ENCODE assay signal across 16 cellular contexts in the genomic region with DNA sequence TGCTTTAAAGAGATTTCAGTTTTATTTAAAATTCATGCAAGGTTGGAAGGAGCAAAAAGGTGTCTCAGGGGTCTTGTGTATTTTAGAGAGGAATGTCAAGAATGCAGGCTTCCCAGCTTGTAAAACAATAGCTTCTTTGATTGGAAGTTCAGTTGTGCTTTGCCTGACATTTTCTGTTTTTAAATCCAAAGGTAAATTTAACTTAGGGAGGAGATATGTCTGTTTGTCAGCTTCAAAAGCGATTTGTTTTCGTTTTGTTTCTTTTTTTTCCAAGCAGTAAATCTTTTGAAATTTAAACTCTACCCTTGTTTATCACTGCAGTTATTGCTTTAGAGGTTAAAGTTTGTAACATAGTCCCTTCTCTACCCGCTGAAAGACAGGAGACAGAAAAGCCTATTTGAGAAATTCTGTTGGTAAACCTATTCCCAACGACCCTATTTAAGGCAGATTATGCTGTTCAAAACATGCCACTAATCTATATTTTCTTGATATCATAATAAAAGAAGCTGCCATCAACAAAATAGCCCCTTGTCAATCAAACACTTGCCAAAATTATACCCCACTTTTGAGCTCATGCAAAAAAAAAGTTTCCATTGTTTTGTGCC.
DNase-seq lines count a peak whose midpoint lies in the region; ATAC-seq, FAIRE-seq and TF ChIP-seq lines count a peak whose summit lies in the region.
"Had no signal": no experiment of that assay in that cellular context is flagged by ENCODE, and none has a peak within 500 bp of the region (broad histone marks: within the 10 kb centered on the region; RNA-seq: fewer than 3 reads in every experiment).

No MANE protein-coding gene starts in this region.

- H3K9ac ChIP-seq in HUES64 (ENCODE audit: low read depth, low read length) (peak overlapping the region; percentile 59), HepG2 (ENCODE audit: insufficient read depth, low read depth, low read length) (peak overlapping the region; percentile 74), kidney (ENCODE audit: low read length in 2 of 2) (no peak overlapping the region)

- H3K9me3 ChIP-seq in HUES64 (ENCODE audit: insufficient read depth, low read depth, low read length): no peaks in the 10 kb centered on the region
- H3K9me3 ChIP-seq in HepG2 (ENCODE audit: low read length): no peaks in the 10 kb centered on the region
- H3K9me3 ChIP-seq in kidney (ENCODE audit: control insufficient read depth in 1 of 2, low read length in 2 of 2): no peaks in the 10 kb centered on the region
- H3K9me3 ChIP-seq in small intestine (ENCODE audit: control insufficient read depth, low read depth): no peaks in the 10 kb centered on the region
- H3K9me3 ChIP-seq: HAP-1, spleen had no signal

- peak; percentile 73 for FAIRE-seq in HepG2 (lab: Jason Lieb, UNC)
- no peak for FAIRE-seq in kidney (lab: Jason Lieb, UNC)
- no peak for FAIRE-seq in small intestine (lab: Jason Lieb, UNC)
- FAIRE-seq: K562 had no signal

- POLR2A ChIA-PET in HepG2 (lab: Yijun Ruan, JAX): interaction anchor here (0.6 to 1.9 kb wide), 16 partner anchors 9 to 1348 kb away, joined by 3 to 26 read pairs (median 5); partner anchors contain the start of gene IRS1

- TF ChIP-seq RAD21 in HepG2 (CRISPR knock-in tag; IDR thresholded peaks at IDR 0.05): 0 out of 2 replicates have a peak, but pooled peaks have one; percentile 9

- H4K20me1 ChIP-seq in HepG2 (ENCODE audit: insufficient read depth, low read length): no peaks in the 10 kb centered on the region

- no peaks in the 10 kb centered on the region for H3K79me2 ChIP-seq in HepG2 (ENCODE audit: insufficient read depth, low read length)

- peak; percentile 20 for DNase-seq in astrocyte of the hippocampus (ENCODE audit: low read depth, low spot score)
- peak; percentile 99 for DNase-seq in HepG2 (ENCODE audit: low spot score)
- no peak for DNase-seq in kidney
- DNase-seq in small intestine: no peak
- no peak for DNase-seq in central memory CD4-positive, alpha-beta T cell
- DNase-seq in lower leg skin (ENCODE audit: low spot score in 2 of 2): no peak
- DNase-seq: anterior cingulate cortex, DND-41, NCI-H1105 treated with DMSO at 0.1 percent for 48 hours, NCI-H2171 treated with DMSO at 0.1 percent for 48 hours, spleen had no signal

- H3K4me3 ChIP-seq in HUES64 (ENCODE audit: low read length): peak overlapping the region; percentile 32
- H3K4me3 ChIP-seq in HepG2 (replicated peaks in 1 of 3; ENCODE audit: insufficient read depth in 1 of 3, low read depth in 2 of 3, low read length in 3 of 3): peak overlapping the region in 2 of 3 experiments; percentile 3 to 14; a peak in 1 of 6 replicates
- no peak overlapping the region for H3K4me3 ChIP-seq in kidney (ENCODE audit: low read length in 2 of 2)
- no peak overlapping the region for H3K4me3 ChIP-seq in small intestine (ENCODE audit: low read depth in 1 of 2, low read length in 2 of 2)
- no peak overlapping the region for H3K4me3 ChIP-seq in lower leg skin (ENCODE audit: low read depth, poor library complexity, severe bottlenecking)
- H3K4me3 ChIP-seq: HAP-1, K562, spleen had no signal

- H3K4me1 ChIP-seq in HUES64 (ENCODE audit: insufficient read depth, low read length) (peaks cover 48% of the 10 kb centered on the region), HepG2 (ENCODE audit: insufficient read depth, low read length) (peaks cover 72% of the 10 kb centered on the region), kidney (ENCODE audit: control insufficient read depth in 1 of 2, insufficient read depth in 1 of 2, low read depth in 1 of 2, low read length in 2 of 2) (peaks cover 0 to 3% of the 10 kb centered on the region in 2 donors), small intestine (ENCODE audit: control insufficient read depth in 2 of 2, insufficient read depth in 1 of 2, low read depth in 1 of 2, low read length in 1 of 2) (no peaks in the 10 kb centered on the region)
- H3K4me1 ChIP-seq: spleen had no signal

- H3K27ac ChIP-seq in HUES64 (ENCODE audit: low read depth, low read length) (peak overlapping the region; percentile 92), HepG2 (ENCODE audit: extremely low read length, insufficient read depth, low read length) (peak overlapping the region; percentile 97), kidney (ENCODE audit: low read depth in 2 of 2, low read length in 2 of 2) (no peak overlapping the region), small intestine (ENCODE audit: low read depth in 1 of 2, low read length in 1 of 2) (no peak overlapping the region)
- H3K27ac ChIP-seq: C4-2B, spleen had no signal

- H2AFZ ChIP-seq in HepG2 (ENCODE audit: low read length): no peak overlapping the region

- CTCF ChIA-PET in HepG2 (lab: Yijun Ruan, JAX; ENCODE audit: low intra/inter-chr PET ratio, low total read pairs): no interaction called here

- H3K36me3 ChIP-seq in HUES64 (ENCODE audit: insufficient read depth, low read length): no peaks in the 10 kb centered on the region
- H3K36me3 ChIP-seq in HepG2 (replicated peaks in 1 of 2; ENCODE audit: control insufficient read depth in 1 of 2, insufficient read depth in 2 of 2, low read length in 2 of 2): no peaks in the 10 kb centered on the region
- H3K36me3 ChIP-seq in kidney (ENCODE audit: control insufficient read depth in 1 of 2, insufficient read depth in 2 of 2, low read length in 2 of 2): no peaks in the 10 kb centered on the region
- H3K36me3 ChIP-seq in small intestine (ENCODE audit: control insufficient read depth in 2 of 2, insufficient read depth in 2 of 2, low read length in 2 of 2): no peaks in the 10 kb centered on the region
- H3K36me3 ChIP-seq: HAP-1, spleen had no signal

- H3K4me2 ChIP-seq in HepG2 (ENCODE audit: low read depth, low read length): peak overlapping the region; percentile 57

- peak; percentile 97 for ATAC-seq in HepG2
- ATAC-seq: activated T-helper 17 cell treated with anti-CD3 and anti-CD28 coated beads, Interleukin-2, amount 50 U/mL, for 72 hours; K562 had no signal

- intact Hi-C loops in HepG2 (cut with micrococcal nuclease; ENCODE audit: unreplicated experiment): loop anchor here (1.0 to 5.0 kb wide), 5 partner anchors 8 to 641 kb away; no protein-coding TSS in a partner anchor
- intact Hi-C loops in kidney (cut with DNase I): no loop called here
- intact Hi-C loops in lower leg skin (cut with DNase I; ENCODE audit: low total_unique reads): no loop called here

- no peak for TF ChIP-seq POLR2A in HepG2 (IDR thresholded peaks at IDR 0.05; ENCODE audit: insufficient read depth in 1 of 2, low read depth in 2 of 2, low read length in 2 of 2)
- no peak for TF ChIP-seq POLR2A in lower leg skin (IDR thresholded peaks at IDR 0.05)

- in situ Hi-C loops in HepG2 (cut with HindIII; ENCODE audit: extremely low pct_ligation_motif_present, low pct_unique_long_range_greater_than_20kb): no loop called here

- 0% methylated on average over 4 of the region's 4 CpGs for WGBS in HUES64
- WGBS in HepG2 (ENCODE audit: low lambda C conversion rate): 0% methylated on average over 4 of the region's 4 CpGs
- WGBS in small intestine, 3 donors: 5 to 26% (median 18%) methylated on average over 4 of the region's 4 CpGs
- WGBS in lower leg skin, 2 donors: 42 to 44% methylated on average over 4 of the region's 4 CpGs

- no TSS peak for BruUV-seq in HepG2 (replicated peaks; lab: Mats Ljungman, UMichigan)

- TF ChIP-seq CTCF in HepG2 (CRISPR knock-in tag; IDR thresholded peaks at IDR 0.05) (no peak), kidney (IDR thresholded peaks at IDR 0.05; ENCODE audit: borderline replicate concordance, extremely low read depth, insufficient read depth) (no peak), lower leg skin (IDR thresholded peaks at IDR 0.05) (no peak)

- TF ChIP-seq EP300 in HepG2 (IDR thresholded peaks at IDR 0.05; ENCODE audit: low read depth in 2 of 2, low read length in 2 of 2) (peak; percentile 94 to 100; a peak in 3 of 4 replicates), HepG2 (CRISPR knock-in tag; IDR thresholded peaks at IDR 0.05; ENCODE audit: borderline replicate concordance) (peak; percentile 96)

- H3K27me3 ChIP-seq in HUES64 (ENCODE audit: insufficient read depth, low read length): no peaks in the 10 kb centered on the region
- H3K27me3 ChIP-seq in HepG2 (ENCODE audit: control insufficient read depth in 1 of 2, insufficient read depth in 2 of 2, low read length in 2 of 2): no peaks in the 10 kb centered on the region; a peak in 1 of 5 replicates
- no peaks in the 10 kb centered on the region for H3K27me3 ChIP-seq in small intestine (ENCODE audit: control insufficient read depth in 2 of 2, insufficient read depth in 2 of 2, low read length in 2 of 2)
- H3K27me3 ChIP-seq: spleen had no signal

TF ChIP-seq in HepG2, 621 proteins besides CTCF, POLR2A, EP300 and RAD21 (continues in another document):
- TF ChIP-seq MAFK (conservative IDR thresholded peaks at IDR 0.05 in 1 of 2, IDR thresholded peaks at IDR 0.05 in 1 of 2; ENCODE audit: low read length in 2 of 2) (no peak; a peak in 2 of 4 replicates), RORA (CRISPR knock-in tag; IDR thresholded peaks at IDR 0.05) (peak; percentile 95)

Comparison
In these comparisons a context has a peak if more than half of its experiments do, and no peak if none do; other contexts are left out.
1. H3K27ac ChIP-seq: peak in HUES64 (single experiment) and HepG2 (single experiment); none in kidney (0 of 2) and small intestine (0 of 2).
2. H3K4me3 ChIP-seq: peak in HUES64 (single experiment) and HepG2 (2 of 3); none in kidney (0 of 2), small intestine (0 of 2) and lower leg skin (single experiment).
3. H3K9ac ChIP-seq: peak in HUES64 (single experiment) and HepG2 (single experiment); none in kidney (0 of 2).
4. DNase-seq: peak in astrocyte of the hippocampus (single experiment) and HepG2 (single experiment); none in kidney (single experiment), small intestine (single experiment), central memory CD4-positive, alpha-beta T cell (single experiment) and lower leg skin (0 of 2).